In genomic region chr4:30268370-30268769, GRCh38 we compare ENCODE assay signal across 24 cellular contexts.
A peak's percentile ranks its signal among the peaks of the same experiment; 100 is the strongest.
DNase-seq lines count a peak whose midpoint lies in the region; ATAC-seq, FAIRE-seq and TF ChIP-seq lines count a peak whose summit lies in the region.
"Had no signal": no experiment of that assay in that cellular context is flagged by ENCODE, and none has a peak within 500 bp of the region (broad histone marks: within the 10 kb centered on the region; RNA-seq: fewer than 3 reads in every experiment).

No MANE protein-coding gene starts in this region.

- H3K18ac ChIP-seq in IMR-90 (ENCODE audit: low read depth, low read length) = no peak overlapping the region

- in situ Hi-C loops in HepG2 (cut with HindIII; ENCODE audit: extremely low pct_ligation_motif_present, low pct_unique_long_range_greater_than_20kb) = no loop called here
- in situ Hi-C loops in IMR-90 (cut with MboI; ENCODE audit: low sequenced_read_pairs) = no loop called here

- TF ChIP-seq EP300 in HepG2 (IDR thresholded peaks at IDR 0.05; ENCODE audit: low read depth in 2 of 2, low read length in 2 of 2) (no peak), HepG2 (CRISPR knock-in tag; IDR thresholded peaks at IDR 0.05; ENCODE audit: borderline replicate concordance) (no peak)

- H3K4me2 ChIP-seq in HepG2 (ENCODE audit: low read depth, low read length) (no peak overlapping the region), IMR-90 (ENCODE audit: low read depth, low read length) (no peak overlapping the region)
- H3K4me2 ChIP-seq: BLaER1 had no signal

- H3K79me1 ChIP-seq in IMR-90 (ENCODE audit: low read depth in 1 of 2, low read length in 2 of 2) = no peaks in the 10 kb centered on the region

- POLR2A ChIA-PET in HepG2 (lab: Yijun Ruan, JAX) (no interaction called here), IMR-90 (lab: Charles Lee; ENCODE audit: unreplicated experiment) (no interaction called here)

- H4K20me1 ChIP-seq in HepG2 (ENCODE audit: insufficient read depth, low read length) = no peaks in the 10 kb centered on the region
- no peaks in the 10 kb centered on the region for H4K20me1 ChIP-seq in IMR-90 (ENCODE audit: insufficient read depth, low read length)
- H4K20me1 ChIP-seq: BLaER1 had no signal

- H3K4me3 ChIP-seq in HepG2 (replicated peaks in 1 of 3; ENCODE audit: insufficient read depth in 1 of 3, low read depth in 2 of 3, low read length in 3 of 3) = no peak overlapping the region
- H3K4me3 ChIP-seq in right lobe of liver = no peak overlapping the region
- no peak overlapping the region for H3K4me3 ChIP-seq in IMR-90 (ENCODE audit: insufficient read depth, low read depth, low read length)
- no peak overlapping the region for H3K4me3 ChIP-seq in right atrium auricular region
- H3K4me3 ChIP-seq: BLaER1, GM12878 had no signal

- H2BK15ac ChIP-seq in IMR-90 (ENCODE audit: low read depth, low read length) = no peak overlapping the region

- H3K9me1 ChIP-seq in IMR-90 (ENCODE audit: insufficient read depth, low read length) = no peaks in the 10 kb centered on the region

- H4K91ac ChIP-seq in IMR-90 (ENCODE audit: insufficient read depth, low read depth, low read length) = no peak overlapping the region

- no peak overlapping the region for H2AK5ac ChIP-seq in IMR-90 (ENCODE audit: low read depth, low read length)

- no peak overlapping the region for H2AK9ac ChIP-seq in IMR-90 (replicated peaks; ENCODE audit: low read depth, low read length, poor library complexity)

- H2BK5ac ChIP-seq in IMR-90 (ENCODE audit: low read depth, low read length, poor library complexity, severe bottlenecking) = no peak overlapping the region

- ATAC-seq in HepG2 (no peak), right lobe of liver (no peak), IMR-90 (ENCODE audit: low read depth) (no peak), HG02973 (IDR thresholded peaks at IDR 0.05; ENCODE audit: unreplicated experiment) (no peak)
- ATAC-seq: GM12878 had no signal

- no peak overlapping the region for H2BK120ac ChIP-seq in IMR-90 (ENCODE audit: low read depth, low read length)

- no peak overlapping the region for H3K23ac ChIP-seq in IMR-90 (ENCODE audit: low read depth, low read length)

- H3K9me3 ChIP-seq in HepG2 (ENCODE audit: low read length) (peaks cover 85% of the 10 kb centered on the region), right lobe of liver (no peaks in the 10 kb centered on the region), IMR-90 (ENCODE audit: control insufficient read depth, insufficient read depth, low read length) (no peaks in the 10 kb centered on the region; the same call in 1 of the 2 replicates), right atrium auricular region (peaks cover 0 to 3% of the 10 kb centered on the region in 2 donors)
- H3K9me3 ChIP-seq: BE2C, BLaER1 had no signal

- H4K5ac ChIP-seq in IMR-90 (ENCODE audit: low read depth, low read length) = no peak overlapping the region

- no peak for TF ChIP-seq POLR2A in HepG2 (IDR thresholded peaks at IDR 0.05; ENCODE audit: insufficient read depth in 1 of 2, low read depth in 2 of 2, low read length in 2 of 2)
- TF ChIP-seq POLR2A in right lobe of liver (IDR thresholded peaks at IDR 0.05) = no peak
- no peak for TF ChIP-seq POLR2A in IMR-90 (IDR thresholded peaks at IDR 0.05; ENCODE audit: low read depth, low read length)

- H4K8ac ChIP-seq in IMR-90 (ENCODE audit: low read depth in 2 of 2, low read length in 2 of 2) = no peak overlapping the region

- no peak overlapping the region for H2BK20ac ChIP-seq in IMR-90 (ENCODE audit: low read depth, low read length)

- CTCF ChIA-PET in HepG2 (lab: Yijun Ruan, JAX; ENCODE audit: low intra/inter-chr PET ratio, low total read pairs) = no interaction called here
- CTCF ChIA-PET in IMR-90 (lab: Yijun Ruan, JAX) = no interaction called here

- no peak overlapping the region for H3K27ac ChIP-seq in HepG2 (ENCODE audit: extremely low read length, insufficient read depth, low read length)
- H3K27ac ChIP-seq in right lobe of liver = no peak overlapping the region
- H3K27ac ChIP-seq in IMR-90 (ENCODE audit: insufficient read depth, low read length) = no peak overlapping the region
- no peak overlapping the region for H3K27ac ChIP-seq in right atrium auricular region
- H3K27ac ChIP-seq: 22Rv1, BLaER1 had no signal

- no peaks in the 10 kb centered on the region for H3K27me3 ChIP-seq in HepG2 (ENCODE audit: control insufficient read depth in 1 of 2, insufficient read depth in 2 of 2, low read length in 2 of 2)
- H3K27me3 ChIP-seq in right lobe of liver = no peaks in the 10 kb centered on the region
- no peaks in the 10 kb centered on the region for H3K27me3 ChIP-seq in IMR-90 (ENCODE audit: control insufficient read depth, insufficient read depth, low read length)
- no peaks in the 10 kb centered on the region for H3K27me3 ChIP-seq in right atrium auricular region
- H3K27me3 ChIP-seq: BE2C, BLaER1 had no signal

- no peak for FAIRE-seq in HepG2 (lab: Jason Lieb, UNC)
- FAIRE-seq: GM12878, GM12892, GM18507 had no signal

- no peak overlapping the region for H3K56ac ChIP-seq in IMR-90 (ENCODE audit: extremely low read depth, insufficient read depth, low read length)

- H3K4ac ChIP-seq in IMR-90 (ENCODE audit: low read depth, low read length) = no peak overlapping the region

- TF ChIP-seq RAD21 in HepG2 (CRISPR knock-in tag; IDR thresholded peaks at IDR 0.05) = no peak
- no peak for TF ChIP-seq RAD21 in IMR-90 (IDR thresholded peaks at IDR 0.05; ENCODE audit: low read length)

- intact Hi-C loops in HepG2 (cut with micrococcal nuclease; ENCODE audit: unreplicated experiment) = no loop called here
- intact Hi-C loops in right lobe of liver (cut with DNase I) = no loop called here
- intact Hi-C loops in IMR-90 (cut with micrococcal nuclease) = no loop called here

- H3K36me3 ChIP-seq in HepG2 (replicated peaks in 1 of 2; ENCODE audit: control insufficient read depth in 1 of 2, insufficient read depth in 2 of 2, low read length in 2 of 2) (no peaks in the 10 kb centered on the region), right lobe of liver (no peaks in the 10 kb centered on the region), IMR-90 (ENCODE audit: control insufficient read depth, insufficient read depth, low read length) (no peaks in the 10 kb centered on the region), right atrium auricular region (no peaks in the 10 kb centered on the region)
- H3K36me3 ChIP-seq: BE2C, BLaER1 had no signal

- H3K4me1 ChIP-seq in HepG2 (ENCODE audit: insufficient read depth, low read length) (no peaks in the 10 kb centered on the region), right lobe of liver (no peaks in the 10 kb centered on the region), IMR-90 (ENCODE audit: control insufficient read depth, insufficient read depth, low read length) (no peaks in the 10 kb centered on the region), right atrium auricular region (no peaks in the 10 kb centered on the region)
- H3K4me1 ChIP-seq: BE2C, BLaER1 had no signal

- WGBS in HepG2 (ENCODE audit: low lambda C conversion rate) = 1% methylated on average over 2 of the region's 2 CpGs
- 22% methylated on average over 2 of the region's 2 CpGs for WGBS in right lobe of liver (ENCODE audit: insufficient coverage, low coverage, low lambda C conversion rate, missing lambda C conversion rate)
- WGBS in IMR-90 (ENCODE audit: extremely low coverage in 2 of 2, insufficient read length in 1 of 2), 2 experiments = no CpG with 5 or more reads among the region's 2 CpGs

- H2AFZ ChIP-seq in HepG2 (ENCODE audit: low read length) (no peak overlapping the region), IMR-90 (replicated peaks; ENCODE audit: low read length, poor library complexity) (no peak overlapping the region)

- H3K79me2 ChIP-seq in HepG2 (ENCODE audit: insufficient read depth, low read length) = no peaks in the 10 kb centered on the region

- dilution Hi-C loops in IMR-90 (cut with HindIII; ENCODE audit: low sequenced_read_pairs, unreplicated experiment) = no loop called here

- TF ChIP-seq CTCF in HepG2 (CRISPR knock-in tag; IDR thresholded peaks at IDR 0.05) (no peak), right lobe of liver (IDR thresholded peaks at IDR 0.05) (no peak), IMR-90 (conservative IDR thresholded peaks at IDR 0.05; ENCODE audit: low read depth, low read length) (no peak), right atrium auricular region (IDR thresholded peaks at IDR 0.05) (no peak)

- no peak overlapping the region for H3K14ac ChIP-seq in IMR-90 (replicated peaks; ENCODE audit: low read depth, low read length)

- BruUV-seq in HepG2 (replicated peaks; lab: Mats Ljungman, UMichigan) = no TSS peak
- no TSS peak for BruUV-seq in IMR-90 (replicated peaks; lab: Mats Ljungman, UMichigan)

- DNase-seq in HepG2 (ENCODE audit: low spot score) (no peak), right lobe of liver (no peak), IMR-90 (no peak), right atrium auricular region (ENCODE audit: low spot score) (no peak)
- DNase-seq: ACHN; BE2C; C1 segment of cervical spinal cord; CD4-positive, alpha-beta memory T cell; CD4-positive, CD25-positive, alpha-beta regulatory T cell; CD8-positive, alpha-beta memory T cell; COR-L47; DMS 273 treated with DMSO at 0.1 percent for 48 hours; DMS153; DMS53; DMS79; DND-41; EL; GDM1 had no signal

- H3K9ac ChIP-seq in HepG2 (ENCODE audit: insufficient read depth, low read depth, low read length) (no peak overlapping the region), IMR-90 (ENCODE audit: low read depth, low read length) (no peak overlapping the region)
- H3K9ac ChIP-seq: BLaER1 had no signal

TF ChIP-seq in HepG2, 621 proteins besides CTCF, POLR2A, EP300 and RAD21:
- TF ChIP-seq MXI1 (IDR thresholded peaks at IDR 0.05; ENCODE audit: borderline replicate concordance, low read depth, low read length) (no peak), MAFF (IDR thresholded peaks at IDR 0.05; ENCODE audit: low read depth, low read length) (peak; percentile 56; the same call in 1 of the 2 replicates), MAFK (conservative IDR thresholded peaks at IDR 0.05 in 1 of 2, IDR thresholded peaks at IDR 0.05 in 1 of 2; ENCODE audit: low read length in 2 of 2) (peak; percentile 53 to 70; a peak in 3 of 4 replicates)

TF ChIP-seq in IMR-90, 13 proteins besides CTCF, POLR2A, EP300 and RAD21 (continues in another document):
- TF ChIP-seq NFE2L2 (IDR thresholded peaks at IDR 0.05; ENCODE audit: low read depth, low read length) (no peak), MAFK (IDR thresholded peaks at IDR 0.05; ENCODE audit: low read depth, low read length) (peak; percentile 65), ELK1 (IDR thresholded peaks at IDR 0.05; ENCODE audit: borderline replicate concordance, low read depth, low read length) (no peak)
